In genomic region chr14:103198429-103199140, GRCh38 we compare ENCODE assay signal across 11 cellular contexts.
DNase-seq lines count a peak whose midpoint lies in the region; ATAC-seq and TF ChIP-seq lines count a peak whose summit lies in the region.
"Had no signal": no experiment of that assay in that cellular context is flagged by ENCODE, and none has a peak within 500 bp of the region (broad histone marks: within the 10 kb centered on the region; RNA-seq: fewer than 3 reads in every experiment).

No MANE protein-coding gene starts in this region.

- TF ChIP-seq POLR2A in heart left ventricle (IDR thresholded peaks at IDR 0.05) (no peak), sigmoid colon (IDR thresholded peaks at IDR 0.05) (no peak)

- TF ChIP-seq EP300 in sigmoid colon (IDR thresholded peaks at IDR 0.05) = peak in 1 of 4 donors; percentile 25

- no peaks in the 10 kb centered on the region for H3K36me3 ChIP-seq in heart left ventricle
- no peaks in the 10 kb centered on the region for H3K36me3 ChIP-seq in sigmoid colon
- H3K36me3 ChIP-seq in effector memory CD4-positive, alpha-beta T cell (ENCODE audit: control insufficient read depth, insufficient read depth, low read length) = no peaks in the 10 kb centered on the region
- H3K36me3 ChIP-seq in A673 (ENCODE audit: insufficient read depth, low read length, poor library complexity, severe bottlenecking) = no peaks in the 10 kb centered on the region
- H3K36me3 ChIP-seq: SJCRH30 had no signal

- ATAC-seq in T-helper 17 cell (no peak), heart left ventricle (peak; percentile 24 to 80 (median 73))
- ATAC-seq: naive thymus-derived CD8-positive, alpha-beta T cell had no signal

- intact Hi-C loops in heart left ventricle (cut with DNase I) (loop anchor here in 1 of 10 donors (10.0 kb wide), 1 partner anchor 86 kb away; no protein-coding TSS in a partner anchor), sigmoid colon (cut with DNase I) (no loop called here), A673 (cut with micrococcal nuclease; ENCODE audit: unreplicated experiment) (no loop called here)

- H3K4me3 Mint-ChIP-seq in T-helper 17 cell = no peak overlapping the region
- H3K4me3 Mint-ChIP-seq: naive thymus-derived CD8-positive, alpha-beta T cell had no signal

- H3K4me1 Mint-ChIP-seq in T-helper 17 cell = no peaks in the 10 kb centered on the region
- H3K4me1 Mint-ChIP-seq: naive thymus-derived CD8-positive, alpha-beta T cell had no signal

- H3K27ac Mint-ChIP-seq in T-helper 17 cell = peak overlapping the region; percentile 4
- H3K27ac Mint-ChIP-seq: naive thymus-derived CD8-positive, alpha-beta T cell had no signal

- CTCF ChIA-PET in A673 (lab: Charles Lee) = no interaction called here

- H3K27me3 ChIP-seq in heart left ventricle = peaks cover 0 to 7% (median 0%) of the 10 kb centered on the region in 9 donors
- H3K27me3 ChIP-seq in sigmoid colon = no peaks in the 10 kb centered on the region
- H3K27me3 ChIP-seq in effector memory CD4-positive, alpha-beta T cell (replicated peaks; ENCODE audit: control insufficient read depth, insufficient read depth, low read length, poor library complexity, severe bottlenecking) = no peaks in the 10 kb centered on the region
- no peaks in the 10 kb centered on the region for H3K27me3 ChIP-seq in A673 (replicated peaks; ENCODE audit: insufficient read depth, low read depth, low read length, poor library complexity)
- H3K27me3 ChIP-seq: SJCRH30 had no signal

- H3K9me3 ChIP-seq in T-helper 17 cell (ENCODE audit: control insufficient read depth, low read length, poor library complexity, severe bottlenecking) = no peaks in the 10 kb centered on the region
- peaks cover 0 to 12% (median 0%) of the 10 kb centered on the region in 12 donors for H3K9me3 ChIP-seq in heart left ventricle
- H3K9me3 ChIP-seq in sigmoid colon = peaks cover 0 to 1% (median 0%) of the 10 kb centered on the region in 4 donors
- no peaks in the 10 kb centered on the region for H3K9me3 ChIP-seq in effector memory CD4-positive, alpha-beta T cell (ENCODE audit: control insufficient read depth, low read length)
- H3K9me3 ChIP-seq in A673 (ENCODE audit: low read depth, low read length, poor library complexity, severe bottlenecking) = peaks cover under 1% of the 10 kb centered on the region
- H3K9me3 ChIP-seq: SJCRH30 had no signal

- POLR2A ChIA-PET in A673 (lab: Charles Lee; ENCODE audit: low non-redundant PET) = no interaction called here

- no peak for TF ChIP-seq CTCF in heart left ventricle (IDR thresholded peaks at IDR 0.05)
- no peak for TF ChIP-seq CTCF in sigmoid colon (IDR thresholded peaks at IDR 0.05)
- no peak for TF ChIP-seq CTCF in A673 (conservative IDR thresholded peaks at IDR 0.05; ENCODE audit: low read depth, low read length)

- 72 to 81% (median 77%) methylated on average over 11 of the region's 11 CpGs for WGBS in heart left ventricle, 4 donors
- WGBS in sigmoid colon, 2 donors = 58 to 64% methylated on average over 11 of the region's 11 CpGs

- no TSS peak for BruUV-seq in A673 (replicated peaks; lab: Mats Ljungman, UMichigan)

- H3K4me1 ChIP-seq in heart left ventricle (peaks cover 0 to 8% (median 0%) of the 10 kb centered on the region in 12 donors), sigmoid colon (no peaks in the 10 kb centered on the region), A673 (ENCODE audit: insufficient read depth, low read length, poor library complexity, severe bottlenecking) (peaks cover 10% of the 10 kb centered on the region)
- H3K4me1 ChIP-seq in effector memory CD4-positive, alpha-beta T cell (ENCODE audit: control insufficient read depth, insufficient read depth, low read length, poor library complexity, severe bottlenecking) = no peaks in the 10 kb centered on the region
- H3K4me1 ChIP-seq: SJCRH30 had no signal

- no peak overlapping the region for H3K4me3 ChIP-seq in heart left ventricle
- H3K4me3 ChIP-seq in sigmoid colon = no peak overlapping the region
- no peak overlapping the region for H3K4me3 ChIP-seq in effector memory CD4-positive, alpha-beta T cell (ENCODE audit: insufficient read depth, low read depth, low read length, poor library complexity, severe bottlenecking)
- no peak overlapping the region for H3K4me3 ChIP-seq in A673 (ENCODE audit: low read depth, low read length, poor library complexity, severe bottlenecking)
- H3K4me3 ChIP-seq: SJCRH30 had no signal

- no peaks in the 10 kb centered on the region for H3K36me3 Mint-ChIP-seq in T-helper 17 cell (ENCODE audit: low read depth)

- peak overlapping the region in 7 of 12 donors; percentile 24 to 63 (median 50) for H3K27ac ChIP-seq in heart left ventricle
- peak overlapping the region; percentile 39 to 73 (median 63) for H3K27ac ChIP-seq in sigmoid colon
- no peak overlapping the region for H3K27ac ChIP-seq in effector memory CD4-positive, alpha-beta T cell (ENCODE audit: insufficient read depth, low read length, poor library complexity, severe bottlenecking)
- H3K27ac ChIP-seq in A673 (ENCODE audit: low read depth, low read length, poor library complexity, severe bottlenecking) = no peak overlapping the region
- H3K27ac ChIP-seq: SJCRH30 had no signal

- H3K27me3 Mint-ChIP-seq in T-helper 17 cell = peaks cover 39% of the 10 kb centered on the region

- DNase-seq in EL (peak; percentile 28), T-helper 17 cell (no peak), heart left ventricle (no peak), sigmoid colon (peak; percentile 86), A673 (ENCODE audit: low spot score) (no peak), pons (ENCODE audit: low spot score) (no peak), NCI-H2081 treated with DMSO at 0.1 percent for 48 hours (lab: John Stamatoyannopoulos, UW) (no peak)
- DNase-seq in effector memory CD4-positive, alpha-beta T cell = no peak
- DNase-seq: naive thymus-derived CD8-positive, alpha-beta T cell; NCI-H1694 treated with DMSO at 0.1 percent for 48 hours; SJCRH30 had no signal

Comparison
In these comparisons a context has a peak if more than half of its experiments do, and no peak if none do; other contexts are left out.
1. DNase-seq: peak in EL (single experiment) and sigmoid colon (single experiment); none in T-helper 17 cell (0 of 3), heart left ventricle (0 of 5), effector memory CD4-positive, alpha-beta T cell (0 of 3), A673 (single experiment), pons (single experiment) and NCI-H2081 treated with DMSO at 0.1 percent for 48 hours (single experiment).
2. H3K27ac ChIP-seq: peak in heart left ventricle (7 of 12) and sigmoid colon (4 of 4); none in effector memory CD4-positive, alpha-beta T cell (single experiment) and A673 (single experiment).